In the genomic region with DNA sequence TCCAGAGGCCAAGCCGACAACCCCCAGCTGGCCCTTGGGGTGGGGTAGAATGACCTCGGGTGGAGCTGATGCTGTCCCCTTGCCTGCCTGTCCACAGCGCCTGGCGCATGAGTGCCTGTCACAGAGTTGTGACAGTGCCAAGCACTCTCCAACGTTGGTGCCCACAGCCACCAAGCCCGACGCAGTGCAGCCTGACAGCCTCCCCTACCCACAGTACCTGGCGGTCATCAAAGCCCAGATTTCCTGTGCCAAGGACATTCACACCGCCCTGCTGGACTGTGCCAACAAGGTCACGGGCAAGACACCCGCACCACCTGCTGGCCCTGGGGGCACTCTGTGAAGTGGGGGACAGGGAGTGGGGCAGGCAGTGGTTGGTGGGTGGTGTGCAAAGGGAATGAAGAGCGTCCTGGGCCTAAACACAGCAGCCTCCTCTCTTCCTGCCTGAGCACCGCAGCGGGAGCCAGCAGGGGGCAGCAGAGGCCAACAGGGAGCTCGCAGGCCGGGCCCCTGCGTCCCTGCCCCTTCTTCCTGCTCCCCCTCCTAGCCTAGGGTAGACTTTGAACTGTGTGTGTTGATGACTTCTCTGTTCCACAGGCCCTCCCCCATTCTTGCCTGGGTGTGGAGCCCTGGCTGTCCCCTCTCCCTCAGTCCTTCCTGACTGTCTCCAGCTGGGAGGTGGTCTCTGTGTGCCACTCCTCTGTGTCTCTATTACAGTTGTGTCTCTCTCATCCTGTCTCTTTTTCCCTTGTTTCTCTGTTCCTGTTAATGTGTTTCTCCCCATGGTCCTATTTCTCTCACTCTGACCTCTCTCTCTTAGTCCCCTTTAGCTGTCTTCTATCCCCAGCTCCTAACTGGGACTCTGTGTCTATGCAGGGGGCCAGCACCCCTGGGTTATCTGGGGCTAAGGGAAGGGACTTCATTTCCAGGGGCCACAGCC, we compare ENCODE assay signal across 1 cellular context.
TF ChIP-seq lines count a peak whose summit lies in the region.

No MANE protein-coding gene starts in this region.

TF ChIP-seq in HepG2, 621 proteins besides CTCF, POLR2A, EP300 and RAD21 (continued from another document and continues in another):
- TF ChIP-seq SNAPC4 (CRISPR knock-in tag; IDR thresholded peaks at IDR 0.05) (0 out of 2 replicates have a peak, but pooled peaks have one; percentile 6), ZNF749 (CRISPR knock-in tag; IDR thresholded peaks at IDR 0.05; ENCODE audit: borderline replicate concordance) (no peak), MEF2D (CRISPR knock-in tag; IDR thresholded peaks at IDR 0.05) (peak; percentile 84), ONECUT2 (CRISPR knock-in tag; IDR thresholded peaks at IDR 0.05) (no peak), ZBTB21 (CRISPR knock-in tag; IDR thresholded peaks at IDR 0.05) (no peak), ZNF282 (IDR thresholded peaks at IDR 0.05; ENCODE audit: partially characterized antibody) (no peak), BCLAF1 (IDR thresholded peaks at IDR 0.05) (no peak), TCF12 (IDR thresholded peaks at IDR 0.05) (no peak), TCF12 (CRISPR knock-in tag; IDR thresholded peaks at IDR 0.05) (no peak), MAF1 (CRISPR knock-in tag; IDR thresholded peaks at IDR 0.05; ENCODE audit: borderline replicate concordance) (no peak), ZFP82 (CRISPR knock-in tag; IDR thresholded peaks at IDR 0.05; ENCODE audit: borderline replicate concordance) (no peak), ZNF850 (CRISPR knock-in tag; conservative IDR thresholded peaks at IDR 0.05) (no peak), FOXK1 (CRISPR knock-in tag; IDR thresholded peaks at IDR 0.05; ENCODE audit: borderline replicate concordance, low read depth) (peak; percentile 78), ZNF776 (CRISPR knock-in tag; IDR thresholded peaks at IDR 0.05) (no peak), ZBTB8A (CRISPR knock-in tag; IDR thresholded peaks at IDR 0.05; ENCODE audit: borderline replicate concordance, low read depth) (no peak), IRX3 (CRISPR knock-in tag; IDR thresholded peaks at IDR 0.05; ENCODE audit: borderline replicate concordance, low read depth) (no peak), HMGA1 (CRISPR knock-in tag; conservative IDR thresholded peaks at IDR 0.05) (no peak), GABPA (IDR thresholded peaks at IDR 0.05; ENCODE audit: low read depth, low read length) (no peak), GABPA (CRISPR knock-in tag; IDR thresholded peaks at IDR 0.05; ENCODE audit: low read depth) (peak; percentile 67), PTBP1 (IDR thresholded peaks at IDR 0.05; ENCODE audit: low read depth, low read length, poor library complexity, severe bottlenecking) (peak; percentile 66), KDM3A (CRISPR knock-in tag; IDR thresholded peaks at IDR 0.05; ENCODE audit: low read depth) (peak; percentile 96), DMTF1 (CRISPR knock-in tag; IDR thresholded peaks at IDR 0.05) (no peak), KIAA2018 (CRISPR knock-in tag; IDR thresholded peaks at IDR 0.05; ENCODE audit: borderline replicate concordance) (no peak), MAFF (IDR thresholded peaks at IDR 0.05; ENCODE audit: low read depth, low read length) (no peak), KDM4B (CRISPR knock-in tag; IDR thresholded peaks at IDR 0.05) (peak; percentile 29; the same call in 1 of the 2 replicates)
- TF ChIP-seq, protein P1, sequence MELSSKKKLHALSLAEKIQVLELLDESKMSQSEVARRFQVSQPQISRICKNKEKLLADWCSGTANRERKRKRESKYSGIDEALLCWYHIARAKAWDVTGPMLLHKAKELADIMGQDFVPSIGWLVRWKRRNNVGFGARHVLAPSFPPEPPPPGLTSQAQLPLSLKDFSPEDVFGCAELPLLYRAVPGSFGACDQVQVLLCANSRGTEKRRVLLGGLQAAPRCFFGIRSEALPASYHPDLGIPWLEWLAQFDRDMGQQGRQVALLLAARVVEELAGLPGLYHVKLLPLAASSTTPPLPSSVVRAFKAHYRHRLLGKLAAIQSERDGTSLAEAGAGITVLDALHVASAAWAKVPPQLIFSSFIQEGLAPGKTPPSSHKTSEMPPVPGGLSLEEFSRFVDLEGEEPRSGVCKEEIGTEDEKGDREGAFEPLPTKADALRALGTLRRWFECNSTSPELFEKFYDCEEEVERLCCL (CRISPR knock-in tag; IDR thresholded peaks at IDR 0.05; ENCODE audit: borderline replicate concordance): no peak
- TF ChIP-seq, protein P2, sequence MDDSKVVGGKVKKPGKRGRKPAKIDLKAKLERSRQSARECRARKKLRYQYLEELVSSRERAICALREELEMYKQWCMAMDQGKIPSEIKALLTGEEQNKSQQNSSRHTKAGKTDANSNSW (CRISPR knock-in tag; IDR thresholded peaks at IDR 0.05; ENCODE audit: borderline replicate concordance): no peak
- TF ChIP-seq, protein P3, sequence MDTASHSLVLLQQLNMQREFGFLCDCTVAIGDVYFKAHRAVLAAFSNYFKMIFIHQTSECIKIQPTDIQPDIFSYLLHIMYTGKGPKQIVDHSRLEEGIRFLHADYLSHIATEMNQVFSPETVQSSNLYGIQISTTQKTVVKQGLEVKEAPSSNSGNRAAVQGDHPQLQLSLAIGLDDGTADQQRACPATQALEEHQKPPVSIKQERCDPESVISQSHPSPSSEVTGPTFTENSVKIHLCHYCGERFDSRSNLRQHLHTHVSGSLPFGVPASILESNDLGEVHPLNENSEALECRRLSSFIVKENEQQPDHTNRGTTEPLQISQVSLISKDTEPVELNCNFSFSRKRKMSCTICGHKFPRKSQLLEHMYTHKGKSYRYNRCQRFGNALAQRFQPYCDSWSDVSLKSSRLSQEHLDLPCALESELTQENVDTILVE (CRISPR knock-in tag; IDR thresholded peaks at IDR 0.05): peak; percentile 86
